Comparison of ENCODE assay signal across 1 cellular context in genomic region chr6:144064831-144065668, GRCh38.
TF ChIP-seq lines count a peak whose summit lies in the region.

No MANE protein-coding gene starts in this region.

TF ChIP-seq in IMR-90, 13 proteins besides CTCF, POLR2A, EP300 and RAD21:
- TF ChIP-seq, protein P1, sequence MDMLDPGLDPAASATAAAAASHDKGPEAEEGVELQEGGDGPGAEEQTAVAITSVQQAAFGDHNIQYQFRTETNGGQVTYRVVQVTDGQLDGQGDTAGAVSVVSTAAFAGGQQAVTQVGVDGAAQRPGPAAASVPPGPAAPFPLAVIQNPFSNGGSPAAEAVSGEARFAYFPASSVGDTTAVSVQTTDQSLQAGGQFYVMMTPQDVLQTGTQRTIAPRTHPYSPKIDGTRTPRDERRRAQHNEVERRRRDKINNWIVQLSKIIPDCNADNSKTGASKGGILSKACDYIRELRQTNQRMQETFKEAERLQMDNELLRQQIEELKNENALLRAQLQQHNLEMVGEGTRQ (IDR thresholded peaks at IDR 0.05; ENCODE audit: low read depth, low read length): no peak
- TF ChIP-seq SMC3 (IDR thresholded peaks at IDR 0.05; ENCODE audit: low read depth, low read length) (no peak), RFX5 (IDR thresholded peaks at IDR 0.05; ENCODE audit: low read depth, low read length) (no peak), MAZ (IDR thresholded peaks at IDR 0.05; ENCODE audit: borderline replicate concordance, low read depth, low read length) (no peak)
TF ChIP-seq in IMR-90: peak in this region for 0.
